ENCODE assay signal across 8 cellular contexts in genomic region chr19:52992109-52993004, GRCh38. TPM values are rescaled to one million over a fixed set of nuclear protein-coding genes. Genes with fewer than 3 reads are reported as not detected.
DNase-seq lines count a peak whose midpoint lies in the region; ATAC-seq and TF ChIP-seq lines count a peak whose summit lies in the region.

No MANE protein-coding gene starts in this region.

- no peaks in the 10 kb centered on the region for H3K79me2 ChIP-seq in neural progenitor cell (ENCODE audit: low read depth)

- peaks cover 12% of the 10 kb centered on the region for H3K27me3 Mint-ChIP-seq in CD4-positive, CD25-positive, alpha-beta regulatory T cell
- H3K27me3 Mint-ChIP-seq in T-helper 17 cell (no peaks in the 10 kb centered on the region), neural progenitor cell (ENCODE audit: insufficient read depth, low read depth) (peaks cover 13% of the 10 kb centered on the region)

- H3K36me3 Mint-ChIP-seq in CD4-positive, CD25-positive, alpha-beta regulatory T cell = peaks cover 15% of the 10 kb centered on the region
- H3K36me3 Mint-ChIP-seq in T-helper 17 cell (ENCODE audit: low read depth) (peaks cover 2% of the 10 kb centered on the region), neural progenitor cell (peaks cover 2% of the 10 kb centered on the region)

- no peak for ATAC-seq in CD4-positive, CD25-positive, alpha-beta regulatory T cell (ENCODE audit: low read depth in 2 of 2)
- ATAC-seq in T-helper 17 cell (no peak), HG02623 (IDR thresholded peaks at IDR 0.05; ENCODE audit: unreplicated experiment) (no peak), GM18519 (IDR thresholded peaks at IDR 0.05; ENCODE audit: low FRiP score, unreplicated experiment) (no peak), GM18868 (IDR thresholded peaks at IDR 0.05; ENCODE audit: unreplicated experiment) (no peak)

- no peak overlapping the region for H3K27ac ChIP-seq in CD4-positive, CD25-positive, alpha-beta regulatory T cell (ENCODE audit: insufficient read depth, low read length, poor library complexity, severe bottlenecking)
- H3K27ac ChIP-seq in neural progenitor cell = no peak overlapping the region

- peak overlapping the region; percentile 2 to 81 (median 28) for H3K27ac Mint-ChIP-seq in CD4-positive, CD25-positive, alpha-beta regulatory T cell
- no peak overlapping the region for H3K27ac Mint-ChIP-seq in T-helper 17 cell
- no peak overlapping the region for H3K27ac Mint-ChIP-seq in neural progenitor cell

- H3K9ac ChIP-seq in neural progenitor cell = no peak overlapping the region

- peak overlapping the region; percentile 21 to 91 (median 86) for H3K4me3 Mint-ChIP-seq in CD4-positive, CD25-positive, alpha-beta regulatory T cell
- peak overlapping the region; percentile 78 for H3K4me3 Mint-ChIP-seq in T-helper 17 cell
- H3K4me3 Mint-ChIP-seq in neural progenitor cell = peak overlapping the region; percentile 86

- TF ChIP-seq CTCF in fibroblast of mammary gland (conservative IDR thresholded peaks at IDR 0.05; ENCODE audit: control insufficient read depth, insufficient read depth, low read depth, low read length) (no peak), neural progenitor cell (IDR thresholded peaks at IDR 0.05) (no peak)

- peaks cover 14% of the 10 kb centered on the region for H3K4me1 ChIP-seq in CD4-positive, CD25-positive, alpha-beta regulatory T cell (ENCODE audit: control insufficient read depth, insufficient read depth, low read length, poor library complexity, severe bottlenecking)
- H3K4me1 ChIP-seq in neural progenitor cell = peaks cover 9% of the 10 kb centered on the region

- H3F3A ChIP-seq in neural progenitor cell (ENCODE audit: low read depth) = peaks cover 9% of the 10 kb centered on the region

- peak overlapping the region; percentile 89 for H3K4me2 ChIP-seq in neural progenitor cell

- H4K20me1 ChIP-seq in neural progenitor cell (ENCODE audit: low read depth) = no peaks in the 10 kb centered on the region

- H3K36me3 ChIP-seq in CD4-positive, CD25-positive, alpha-beta regulatory T cell (ENCODE audit: control insufficient read depth, insufficient read depth, low read length) = peaks cover under 1% of the 10 kb centered on the region
- H3K36me3 ChIP-seq in neural progenitor cell = no peaks in the 10 kb centered on the region

- H3K27me3 ChIP-seq in CD4-positive, CD25-positive, alpha-beta regulatory T cell (ENCODE audit: control insufficient read depth, insufficient read depth, low read length) = no peaks in the 10 kb centered on the region
- peaks cover 15% of the 10 kb centered on the region for H3K27me3 ChIP-seq in neural progenitor cell

- H3K4me3 ChIP-seq in CD4-positive, CD25-positive, alpha-beta regulatory T cell (ENCODE audit: low read depth, low read length) = peak overlapping the region; percentile 62
- H3K4me3 ChIP-seq in fibroblast of mammary gland (ENCODE audit: control insufficient read depth, low read depth, low read length) (peak overlapping the region; percentile 45), neural progenitor cell (peak overlapping the region; percentile 56)

- peaks cover 0 to 18% (median 4%) of the 10 kb centered on the region in 7 donors for H3K9me3 Mint-ChIP-seq in CD4-positive, CD25-positive, alpha-beta regulatory T cell
- H3K9me3 Mint-ChIP-seq in neural progenitor cell = peaks cover 25% of the 10 kb centered on the region

- DNase-seq in CD4-positive, CD25-positive, alpha-beta regulatory T cell = peak in 2 of 3 donors; percentile 1 to 4
- no peak for DNase-seq in T-helper 17 cell
- no peak for DNase-seq in fibroblast of mammary gland (ENCODE audit: low read depth)
- DNase-seq in neural progenitor cell (ENCODE audit: low spot score) = peak; percentile 41
- DNase-seq in cortex of kidney (lab: John Stamatoyannopoulos, UW) = no peak

- H3K9me3 ChIP-seq in CD4-positive, CD25-positive, alpha-beta regulatory T cell (ENCODE audit: control insufficient read depth in 2 of 2, low read length in 2 of 2) = peaks cover 0 to 10% of the 10 kb centered on the region in 2 experiments
- H3K9me3 ChIP-seq in T-helper 17 cell (ENCODE audit: control insufficient read depth, low read length, poor library complexity, severe bottlenecking) (no peaks in the 10 kb centered on the region), neural progenitor cell (ENCODE audit: low read depth) (no peaks in the 10 kb centered on the region)

- peak overlapping the region; percentile 73 for H2AFZ ChIP-seq in neural progenitor cell (replicated peaks)

- peaks cover 0 to 21% (median 5%) of the 10 kb centered on the region in 4 donors for H3K4me1 Mint-ChIP-seq in CD4-positive, CD25-positive, alpha-beta regulatory T cell
- peaks cover 4% of the 10 kb centered on the region for H3K4me1 Mint-ChIP-seq in T-helper 17 cell
- H3K4me1 Mint-ChIP-seq in neural progenitor cell = peaks cover 11% of the 10 kb centered on the region

RNA-seq across cellular contexts. Expression of gene ERVV-1, which starts 21.4 kb away (rescaled TPM):
- not detected for total RNA-seq in CD4-positive, CD25-positive, alpha-beta regulatory T cell
- not detected for polyA plus RNA-seq in CD4-positive, CD25-positive, alpha-beta regulatory T cell
- total RNA-seq in T-helper 17 cell (not detected), neural progenitor cell (ENCODE audit: low replicate concordance) (not detected in 2 replicates)

RNA-seq across cellular contexts. Expression of gene ZNF816, which starts 29.7 kb away (rescaled TPM):
- 5.1 TPM for total RNA-seq in CD4-positive, CD25-positive, alpha-beta regulatory T cell
- 10 to 100 TPM; 10.6 to 25.1 (median 18.7) TPM for polyA plus RNA-seq in CD4-positive, CD25-positive, alpha-beta regulatory T cell
- total RNA-seq in T-helper 17 cell (1 to 10 TPM; 3.5 to 4.8 TPM), neural progenitor cell (ENCODE audit: low replicate concordance) (22.9 and 27.7 TPM in 2 replicates)

RNA-seq across cellular contexts. Expression of gene ERVV-2, which starts 52.2 kb away (rescaled TPM):
- not detected for total RNA-seq in CD4-positive, CD25-positive, alpha-beta regulatory T cell
- not detected for polyA plus RNA-seq in CD4-positive, CD25-positive, alpha-beta regulatory T cell
- total RNA-seq in T-helper 17 cell = not detected
- 0.06 TPM in 1 of 2 replicates, not detected in the other for total RNA-seq in neural progenitor cell (ENCODE audit: low replicate concordance)

Comparison
In these comparisons a context has a peak if more than half of its experiments do, and no peak if none do; other contexts are left out.
1. DNase-seq: peak in CD4-positive, CD25-positive, alpha-beta regulatory T cell (2 of 3) and neural progenitor cell (single experiment); none in T-helper 17 cell (0 of 3), fibroblast of mammary gland (single experiment) and cortex of kidney (single experiment).
2. H3K27ac Mint-ChIP-seq: peak in CD4-positive, CD25-positive, alpha-beta regulatory T cell (3 of 3); none in T-helper 17 cell (single experiment) and neural progenitor cell (single experiment).
3. Peak in every context shown above with its lines, with median percentiles within 50 percentile points of each other: H3K4me3 ChIP-seq and H3K4me3 Mint-ChIP-seq.